1 cellular context compared by ENCODE assay signal in the genomic region with DNA sequence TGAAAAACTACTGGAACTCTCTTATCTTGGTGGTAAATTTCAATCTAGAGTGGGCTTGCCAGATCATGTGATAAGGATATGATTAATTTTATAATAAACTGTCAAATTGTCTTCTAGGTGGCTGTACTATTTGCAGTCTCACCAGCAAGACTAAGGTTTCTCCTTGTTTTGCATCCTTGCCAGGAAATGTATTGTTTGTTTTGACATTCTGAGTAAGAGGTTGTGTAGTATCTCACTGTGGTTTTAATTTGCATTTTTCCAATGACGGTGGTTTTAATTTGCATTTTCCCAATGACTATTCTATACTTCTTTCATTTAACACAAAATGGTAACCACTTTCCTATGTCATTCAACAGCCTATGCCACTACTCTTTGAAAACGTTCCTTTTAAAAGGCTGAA.
TF ChIP-seq lines count a peak whose summit lies in the region.

No MANE protein-coding gene starts in this region.

TF ChIP-seq in endothelial cell of umbilical vein, 7 proteins besides CTCF, POLR2A, EP300 and RAD21:
- TF ChIP-seq JUN (IDR thresholded peaks at IDR 0.05; ENCODE audit: borderline replicate concordance, insufficient read depth, insufficient read length, low read depth) (no peak), GATA2 (IDR thresholded peaks at IDR 0.05; ENCODE audit: insufficient read depth, insufficient read length, low read depth, low read length) (peak; percentile 72), MYC (IDR thresholded peaks at IDR 0.05; ENCODE audit: low read depth, low read length) (no peak)
- TF ChIP-seq, protein P1, sequence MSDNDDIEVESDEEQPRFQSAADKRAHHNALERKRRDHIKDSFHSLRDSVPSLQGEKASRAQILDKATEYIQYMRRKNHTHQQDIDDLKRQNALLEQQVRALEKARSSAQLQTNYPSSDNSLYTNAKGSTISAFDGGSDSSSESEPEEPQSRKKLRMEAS (IDR thresholded peaks at IDR 0.05; ENCODE audit: insufficient read depth, insufficient read length): no peak
